Comparison of ENCODE assay signal across 8 cellular contexts in genomic region chr1:75908717-75909152, GRCh38. TPM values are rescaled to one million over a fixed set of nuclear protein-coding genes. Genes with fewer than 3 reads are reported as not detected.
DNase-seq lines count a peak whose midpoint lies in the region; ATAC-seq and TF ChIP-seq lines count a peak whose summit lies in the region.

No MANE protein-coding gene starts in this region.

- no peaks in the 10 kb centered on the region for H3K27me3 Mint-ChIP-seq in activated CD4-positive, alpha-beta T cell treated with anti-CD3 and anti-CD28 coated beads, Interleukin-2, amount 10 ng/mL, durations not matched to agents 24 days and 14 days

- no peaks in the 10 kb centered on the region for H3K79me2 ChIP-seq in hepatocyte

- no peak overlapping the region for H2BK15ac ChIP-seq in IMR-90 (ENCODE audit: low read depth, low read length)

- no peak overlapping the region for H2BK5ac ChIP-seq in IMR-90 (ENCODE audit: low read depth, low read length, poor library complexity, severe bottlenecking)

- H2BK20ac ChIP-seq in IMR-90 (ENCODE audit: low read depth, low read length), result no peak overlapping the region

- no peak overlapping the region for H4K91ac ChIP-seq in IMR-90 (ENCODE audit: insufficient read depth, low read depth, low read length)

- no peak overlapping the region for H3K23ac ChIP-seq in IMR-90 (ENCODE audit: low read depth, low read length)

- intact Hi-C loops in IMR-90 (cut with micrococcal nuclease), result loop anchor here (1.0 to 5.0 kb wide), 5 partner anchors 84 to 1234 kb away; no protein-coding TSS in a partner anchor
- intact Hi-C loops in activated CD4-positive, alpha-beta T cell treated with anti-CD3 and anti-CD28 coated beads, Interleukin-2, amount 10 ng/mL, durations not matched to agents 24 days and 14 days (cut with micrococcal nuclease), result no loop called here
- intact Hi-C loops in cardiac septum (cut with DNase I), result no loop called here

- no peaks in the 10 kb centered on the region for H3K9me1 ChIP-seq in IMR-90 (ENCODE audit: insufficient read depth, low read length)

- in situ Hi-C loops in IMR-90 (cut with MboI; ENCODE audit: low sequenced_read_pairs), result no loop called here

- H3K4me1 ChIP-seq in IMR-90 (ENCODE audit: control insufficient read depth, insufficient read depth, low read length), result no peaks in the 10 kb centered on the region
- 0 out of 2 replicates have a peak, but pooled peaks cover 2% of the 10 kb centered on the region for H3K4me1 ChIP-seq in SJCRH30
- H3K4me1 ChIP-seq in hepatocyte (ENCODE audit: insufficient read depth), result no peaks in the 10 kb centered on the region

- no peak overlapping the region for H3K9ac ChIP-seq in IMR-90 (ENCODE audit: low read depth, low read length)

- H3K4me2 ChIP-seq in IMR-90 (ENCODE audit: low read depth, low read length), result no peak overlapping the region
- no peak overlapping the region for H3K4me2 ChIP-seq in hepatocyte

- H3K14ac ChIP-seq in IMR-90 (replicated peaks; ENCODE audit: low read depth, low read length), result no peak overlapping the region

- no peak overlapping the region for H3K56ac ChIP-seq in IMR-90 (ENCODE audit: extremely low read depth, insufficient read depth, low read length)

- POLR2A ChIA-PET in BJ (lab: Charles Lee), result interaction anchor here (0.6 kb wide), 1 partner anchor 48 kb away, joined by 3 read pairs; no protein-coding TSS in a partner anchor
- POLR2A ChIA-PET in IMR-90 (lab: Charles Lee; ENCODE audit: unreplicated experiment), result no interaction called here

- H3K9me2 ChIP-seq in hepatocyte (replicated peaks; ENCODE audit: insufficient read depth), result no peaks in the 10 kb centered on the region

- H2BK120ac ChIP-seq in IMR-90 (ENCODE audit: low read depth, low read length), result no peak overlapping the region

- H3K9me3 ChIP-seq in IMR-90 (ENCODE audit: control insufficient read depth, insufficient read depth, low read length) (no peaks in the 10 kb centered on the region), SJCRH30 (replicated peaks) (no peaks in the 10 kb centered on the region; the same call in 1 of the 2 replicates), hepatocyte (ENCODE audit: low read depth) (no peaks in the 10 kb centered on the region)

- H4K5ac ChIP-seq in IMR-90 (ENCODE audit: low read depth, low read length), result no peak overlapping the region

- H3K4me3 ChIP-seq in BJ (ENCODE audit: low read depth, low read length) (no peak overlapping the region), IMR-90 (ENCODE audit: insufficient read depth, low read depth, low read length) (no peak overlapping the region), SJCRH30 (no peak overlapping the region), hepatocyte (no peak overlapping the region)

- no peak overlapping the region for H2AK5ac ChIP-seq in IMR-90 (ENCODE audit: low read depth, low read length)

- H3K27ac ChIP-seq in IMR-90 (ENCODE audit: insufficient read depth, low read length) (no peak overlapping the region), SJCRH30 (no peak overlapping the region), hepatocyte (no peak overlapping the region)

- dilution Hi-C loops in IMR-90 (cut with HindIII; ENCODE audit: low sequenced_read_pairs, unreplicated experiment), result no loop called here

- no TSS peak for BruUV-seq in IMR-90 (replicated peaks; lab: Mats Ljungman, UMichigan)

- H3K9me3 Mint-ChIP-seq in activated CD4-positive, alpha-beta T cell treated with anti-CD3 and anti-CD28 coated beads, Interleukin-2, amount 10 ng/mL, durations not matched to agents 24 days and 14 days, result peaks cover 4% of the 10 kb centered on the region

- no peak overlapping the region for H2AK9ac ChIP-seq in IMR-90 (replicated peaks; ENCODE audit: low read depth, low read length, poor library complexity)

- CTCF ChIA-PET in BJ (lab: Yijun Ruan, JAX) (interaction anchor here (0.7 to 2.0 kb wide), 8 partner anchors 16 to 1187 kb away, joined by 3 to 11 read pairs (median 3); no protein-coding TSS in a partner anchor), IMR-90 (lab: Yijun Ruan, JAX) (interaction anchor here (0.7 to 1.2 kb wide), 4 partner anchors 9 to 1609 kb away, joined by 3 to 8 read pairs (median 3); no protein-coding TSS in a partner anchor)

- H3K18ac ChIP-seq in IMR-90 (ENCODE audit: low read depth, low read length), result no peak overlapping the region

- H4K8ac ChIP-seq in IMR-90 (ENCODE audit: low read depth in 2 of 2, low read length in 2 of 2), result no peak overlapping the region

- H2AFZ ChIP-seq in IMR-90 (replicated peaks; ENCODE audit: low read length, poor library complexity) (no peak overlapping the region), hepatocyte (no peak overlapping the region)

- H3K36me3 ChIP-seq in BJ (ENCODE audit: control insufficient read depth, insufficient read depth, low read length) (no peaks in the 10 kb centered on the region), IMR-90 (ENCODE audit: control insufficient read depth, insufficient read depth, low read length) (no peaks in the 10 kb centered on the region), SJCRH30 (no peaks in the 10 kb centered on the region), hepatocyte (replicated peaks; ENCODE audit: insufficient read depth, low read depth) (no peaks in the 10 kb centered on the region)

- TF ChIP-seq POLR2A in IMR-90 (IDR thresholded peaks at IDR 0.05; ENCODE audit: low read depth, low read length), result no peak

- H4K20me1 ChIP-seq in IMR-90 (ENCODE audit: insufficient read depth, low read length) (no peaks in the 10 kb centered on the region), hepatocyte (ENCODE audit: insufficient read depth, poor library complexity, severe bottlenecking) (no peaks in the 10 kb centered on the region)

- ATAC-seq in GM19351 (IDR thresholded peaks at IDR 0.05; ENCODE audit: unreplicated experiment) (peak; percentile 92), IMR-90 (ENCODE audit: low read depth) (peak; percentile 91)

- WGBS in IMR-90 (ENCODE audit: extremely low coverage in 2 of 2, insufficient read length in 1 of 2), 2 experiments, result no CpG with 5 or more reads among the region's 2 CpGs
- WGBS in hepatocyte (ENCODE audit: low lambda C conversion rate, missing lambda C conversion rate), result 48% methylated on average over 2 of the region's 2 CpGs

- H3K27me3 ChIP-seq in BJ (ENCODE audit: control insufficient read depth, insufficient read depth, low read length) (no peaks in the 10 kb centered on the region), IMR-90 (ENCODE audit: control insufficient read depth, insufficient read depth, low read length) (no peaks in the 10 kb centered on the region), SJCRH30 (no peaks in the 10 kb centered on the region), hepatocyte (no peaks in the 10 kb centered on the region)

- H3K36me3 Mint-ChIP-seq in activated CD4-positive, alpha-beta T cell treated with anti-CD3 and anti-CD28 coated beads, Interleukin-2, amount 10 ng/mL, durations not matched to agents 24 days and 14 days (ENCODE audit: low read depth), result no peaks in the 10 kb centered on the region

- peak; percentile 68 for TF ChIP-seq RAD21 in IMR-90 (IDR thresholded peaks at IDR 0.05; ENCODE audit: low read length)

- DNase-seq in BJ (ENCODE audit: low read depth) (no peak), IMR-90 (peak; percentile 50), SJCRH30 (peak; percentile 58 to 83), hepatocyte (ENCODE audit: low spot score) (peak; percentile 58), ureter (ENCODE audit: low spot score) (no peak), cardiac septum (ENCODE audit: low spot score) (no peak)
- no peak for DNase-seq in activated CD4-positive, alpha-beta T cell treated with anti-CD3 and anti-CD28 coated beads, Interleukin-2, amount 10 ng/mL, durations not matched to agents 24 days and 14 days

- no peaks in the 10 kb centered on the region for H3K79me1 ChIP-seq in IMR-90 (ENCODE audit: low read depth in 1 of 2, low read length in 2 of 2)

- H3K4ac ChIP-seq in IMR-90 (ENCODE audit: low read depth, low read length), result no peak overlapping the region

- no peaks in the 10 kb centered on the region for H3K4me1 Mint-ChIP-seq in activated CD4-positive, alpha-beta T cell treated with anti-CD3 and anti-CD28 coated beads, Interleukin-2, amount 10 ng/mL, durations not matched to agents 24 days and 14 days

- TF ChIP-seq CTCF in BJ (IDR thresholded peaks at IDR 0.05; ENCODE audit: insufficient read depth, low read depth, low read length), result peak; percentile 60
- peak; percentile 64 for TF ChIP-seq CTCF in IMR-90 (conservative IDR thresholded peaks at IDR 0.05; ENCODE audit: low read depth, low read length)
- TF ChIP-seq CTCF in hepatocyte (IDR thresholded peaks at IDR 0.05; ENCODE audit: poor library complexity), result peak; percentile 70

- H3K4me3 Mint-ChIP-seq in activated CD4-positive, alpha-beta T cell treated with anti-CD3 and anti-CD28 coated beads, Interleukin-2, amount 10 ng/mL, durations not matched to agents 24 days and 14 days, result no peak overlapping the region

- no peak overlapping the region for H3K27ac Mint-ChIP-seq in activated CD4-positive, alpha-beta T cell treated with anti-CD3 and anti-CD28 coated beads, Interleukin-2, amount 10 ng/mL, durations not matched to agents 24 days and 14 days

TF ChIP-seq in IMR-90, 13 proteins besides CTCF, POLR2A, EP300 and RAD21:
- TF ChIP-seq USF2 (IDR thresholded peaks at IDR 0.05; ENCODE audit: low read depth, low read length) (no peak), SMC3 (IDR thresholded peaks at IDR 0.05; ENCODE audit: low read depth, low read length) (peak; percentile 50)

RNA-seq across cellular contexts. Expression of gene ASB17, which starts 23.5 kb away (rescaled TPM):
- polyA plus RNA-seq in BJ (2011; rRNA removed) (not detected in 2 replicates), IMR-90 (2012; rRNA removed) (not detected in 2 replicates), hepatocyte (0.28 and 0.31 TPM in 2 replicates)
- not detected in 2 replicates for polyA minus RNA-seq in BJ (2011; rRNA and poly(A)+ RNA removed)
- total RNA-seq in IMR-90 (2012; rRNA removed) (not detected in 2 replicates), hepatocyte (0.40 TPM in 1 of 2 replicates, not detected in the other), ureter (not detected), cardiac septum (not detected)
- not detected in 2 replicates for polyA plus RNA-seq in IMR-90 (2012; cell fraction: cytosol; rRNA removed)
- polyA plus RNA-seq in IMR-90 (2012; cell fraction: nucleus; rRNA removed; ENCODE audit: low replicate concordance), result not detected in 2 replicates
- total RNA-seq in SJCRH30 (2014; rRNA removed; shearing (Covaris generic)), result not detected in 2 replicates
- total RNA-seq in activated CD4-positive, alpha-beta T cell treated with anti-CD3 and anti-CD28 coated beads, Interleukin-2, amount 10 ng/mL, durations not matched to agents 24 days and 14 days, result not detected in 2 replicates

Comparison
In these comparisons a context has a peak if more than half of its experiments do, and no peak if none do; other contexts are left out.
1. DNase-seq: peak in IMR-90 (single experiment), SJCRH30 (2 of 2) and hepatocyte (single experiment); none in BJ (single experiment), ureter (single experiment), activated CD4-positive, alpha-beta T cell treated with anti-CD3 and anti-CD28 coated beads, Interleukin-2, amount 10 ng/mL, durations not matched to agents 24 days and 14 days (single experiment) and cardiac septum (single experiment).
2. Peak in every context shown above with its lines, with median percentiles within 50 percentile points of each other: CTCF ChIP-seq.